ENCODE assay signal across 26 cellular contexts in the genomic region with DNA sequence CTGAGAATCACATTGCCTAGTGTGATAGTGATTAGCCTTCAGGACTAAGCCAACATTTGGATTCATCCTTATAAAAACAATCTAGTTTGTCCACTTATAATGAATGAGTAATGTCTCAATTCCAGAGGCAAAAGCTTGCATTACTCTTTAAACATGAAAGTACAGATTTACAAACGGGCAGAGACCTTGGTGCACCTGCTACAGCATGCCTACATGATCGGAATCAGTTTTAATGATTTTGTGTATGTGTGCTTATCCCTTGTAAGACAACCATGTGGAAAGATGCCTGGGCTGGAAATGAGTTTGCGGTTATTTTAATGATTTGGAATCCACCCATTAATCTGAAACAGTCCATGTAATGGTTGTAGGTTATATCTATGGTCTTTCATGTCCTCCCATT.
"Had no signal": no experiment of that assay in that cellular context is flagged by ENCODE, and none has a peak within 500 bp of the region (broad histone marks: within the 10 kb centered on the region; RNA-seq: fewer than 3 reads in every experiment).

No MANE protein-coding gene starts in this region.

- H3K4me3 ChIP-seq: colonic mucosa, esophagus squamous epithelium, gastrocnemius medialis, heart right ventricle, left lung, lower lobe of right lung, mucosa of descending colon had no signal

- H3K27me3 ChIP-seq: colonic mucosa, esophagus squamous epithelium, gastrocnemius medialis, heart right ventricle, left lung had no signal

- H3K9me3 ChIP-seq: colonic mucosa, esophagus squamous epithelium, gastrocnemius medialis, heart right ventricle, left lung, lower lobe of right lung, mucosa of descending colon had no signal

- FAIRE-seq: endometrium, islet of Langerhans, keratinocyte had no signal

- H3K36me3 ChIP-seq: colonic mucosa, esophagus squamous epithelium, gastrocnemius medialis, heart right ventricle, left lung, lower lobe of right lung had no signal

- H3K27ac ChIP-seq: colonic mucosa, epithelial cell of prostate, esophagus squamous epithelium, gastrocnemius medialis, heart right ventricle, left lung, lower lobe of right lung had no signal

- ATAC-seq: effector memory CD8-positive, alpha-beta T cell; esophagus mucosa; gastrocnemius medialis; heart right ventricle; left cardiac atrium; left lung; left ventricle myocardium superior; lower lobe of right lung; mucosa of descending colon had no signal

- DNase-seq: colonic mucosa; cortex of kidney; effector CD8-positive, alpha-beta T cell; effector memory CD8-positive, alpha-beta T cell; endodermal cell; erythroblast; esophagus squamous epithelium; foreskin fibroblast; foreskin melanocyte; gastrocnemius medialis; glutamatergic neuron; head of caudate nucleus; heart right ventricle; hippocampal formation; left cardiac atrium; left lung; left ventricle myocardium superior; lower lobe of right lung; mesenchymal stem cell; mucosa of descending colon; naive B cell had no signal

- H3K4me1 ChIP-seq: colonic mucosa, esophagus squamous epithelium, gastrocnemius medialis, heart right ventricle, left lung, lower lobe of right lung had no signal
